In the genomic region with DNA sequence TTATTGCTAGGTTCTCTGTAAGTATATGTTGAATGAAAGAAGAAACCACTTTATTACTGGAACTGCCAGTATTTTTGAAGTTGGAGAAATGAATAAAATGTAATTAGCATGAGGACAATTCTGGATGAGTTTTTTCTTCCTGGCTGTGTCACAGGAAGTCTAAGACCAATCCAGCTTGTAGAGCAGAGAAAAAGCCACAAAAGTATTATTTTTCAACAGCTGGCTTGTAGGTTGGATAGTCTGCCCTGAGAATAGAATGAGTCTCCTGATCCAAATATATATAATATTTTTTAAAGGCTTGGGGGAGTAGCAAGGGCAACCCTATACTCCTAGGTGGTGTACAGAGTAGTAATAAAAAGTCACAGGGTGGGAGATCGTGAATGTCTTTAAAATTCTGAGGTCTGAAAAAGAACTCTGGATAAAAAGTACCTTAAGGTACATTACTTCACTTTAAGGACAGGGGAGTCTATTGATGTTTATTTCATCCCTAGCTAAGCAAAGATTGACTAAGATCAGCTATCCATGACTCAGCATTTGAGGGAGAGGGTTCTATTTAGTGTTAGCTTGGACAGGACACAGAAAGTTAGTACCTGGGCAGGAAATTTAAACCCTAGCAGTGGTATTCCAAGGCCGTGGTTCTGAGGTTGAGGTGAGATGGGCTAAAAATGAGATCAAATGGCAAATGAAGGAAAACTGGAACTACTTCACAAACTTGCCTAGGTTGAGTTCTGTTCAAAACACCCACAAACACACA, we compare ENCODE assay signal across 1 cellular context.
TF ChIP-seq lines count a peak whose summit lies in the region.

No MANE protein-coding gene starts in this region.

TF ChIP-seq in IMR-90, 13 proteins besides CTCF, POLR2A, EP300 and RAD21:
- TF ChIP-seq MAFK (IDR thresholded peaks at IDR 0.05; ENCODE audit: low read depth, low read length) = peak; percentile 79
- no peak for TF ChIP-seq CEBPB (IDR thresholded peaks at IDR 0.05; ENCODE audit: low read depth, low read length)
- TF ChIP-seq, protein P1, sequence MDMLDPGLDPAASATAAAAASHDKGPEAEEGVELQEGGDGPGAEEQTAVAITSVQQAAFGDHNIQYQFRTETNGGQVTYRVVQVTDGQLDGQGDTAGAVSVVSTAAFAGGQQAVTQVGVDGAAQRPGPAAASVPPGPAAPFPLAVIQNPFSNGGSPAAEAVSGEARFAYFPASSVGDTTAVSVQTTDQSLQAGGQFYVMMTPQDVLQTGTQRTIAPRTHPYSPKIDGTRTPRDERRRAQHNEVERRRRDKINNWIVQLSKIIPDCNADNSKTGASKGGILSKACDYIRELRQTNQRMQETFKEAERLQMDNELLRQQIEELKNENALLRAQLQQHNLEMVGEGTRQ (IDR thresholded peaks at IDR 0.05; ENCODE audit: low read depth, low read length) = no peak
- TF ChIP-seq NFE2L2 (IDR thresholded peaks at IDR 0.05; ENCODE audit: low read depth, low read length) = peak; percentile 91
